ENCODE assay signal across 1 cellular context in genomic region chr15:28892789-28893610, GRCh38.
TF ChIP-seq lines count a peak whose summit lies in the region.

No MANE protein-coding gene starts in this region.

TF ChIP-seq in IMR-90, 13 proteins besides CTCF, POLR2A, EP300 and RAD21:
- no peak for TF ChIP-seq CEBPB (IDR thresholded peaks at IDR 0.05; ENCODE audit: low read depth, low read length)
- TF ChIP-seq USF2 (IDR thresholded peaks at IDR 0.05; ENCODE audit: low read depth, low read length), result peak; percentile 67
- TF ChIP-seq SMC3 (IDR thresholded peaks at IDR 0.05; ENCODE audit: low read depth, low read length), result no peak
- TF ChIP-seq BHLHE40 (IDR thresholded peaks at IDR 0.05; ENCODE audit: low read depth, low read length), result peak; percentile 56
- TF ChIP-seq MXI1 (IDR thresholded peaks at IDR 0.05; ENCODE audit: borderline replicate concordance, low read depth, low read length), result peak; percentile 85; the same call in 1 of the 2 replicates
- no peak for TF ChIP-seq NFE2L2 (IDR thresholded peaks at IDR 0.05; ENCODE audit: low read depth, low read length)
- TF ChIP-seq RFX5 (IDR thresholded peaks at IDR 0.05; ENCODE audit: low read depth, low read length), result no peak
